In the genomic region with DNA sequence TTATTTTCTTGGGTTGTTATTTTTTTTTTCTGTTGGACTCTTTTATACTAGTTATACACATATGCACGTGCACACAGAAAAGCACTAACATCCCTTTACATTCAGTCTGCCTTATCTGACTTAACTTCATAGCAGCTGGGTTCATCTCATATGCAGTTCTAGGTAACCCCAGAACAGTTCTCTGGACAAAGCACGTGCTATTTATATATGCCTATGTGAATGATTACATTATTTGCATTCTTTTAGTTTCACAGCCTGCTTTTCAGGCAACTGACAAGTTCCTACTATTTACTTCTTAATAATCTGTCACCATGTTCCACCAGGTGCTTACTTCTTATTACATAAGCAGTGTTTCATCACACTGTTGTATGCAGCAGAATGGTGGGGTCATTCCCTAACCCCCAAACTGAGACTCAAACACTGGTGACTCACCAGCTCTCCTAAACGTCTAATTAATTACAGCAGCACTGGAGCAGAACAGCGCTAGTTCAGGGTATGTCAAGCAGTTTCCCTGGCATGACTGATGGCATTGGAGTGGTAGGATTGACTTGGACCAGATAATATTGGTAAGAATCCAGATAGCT, we compare ENCODE assay signal across 28 cellular contexts.
DNase-seq lines count a peak whose midpoint lies in the region; ATAC-seq, FAIRE-seq and TF ChIP-seq lines count a peak whose summit lies in the region.
"Had no signal": no experiment of that assay in that cellular context is flagged by ENCODE, and none has a peak within 500 bp of the region (broad histone marks: within the 10 kb centered on the region; RNA-seq: fewer than 3 reads in every experiment).

No MANE protein-coding gene starts in this region.

- no peak for ATAC-seq in GM18502 (IDR thresholded peaks at IDR 0.05; ENCODE audit: poor library complexity, unreplicated experiment)
- ATAC-seq: activated CD4-positive, CD25-positive, alpha-beta regulatory T cell treated with anti-CD3 and anti-CD28 coated beads, Interleukin-2, amount 50 U/mL, for 24 hours; activated T-helper 17 cell treated with anti-CD3 and anti-CD28 coated beads, Interleukin-2, amount 50 U/mL, for 72 hours; mucosa of descending colon; natural killer cell treated with Interleukin-12 subunit alpha and Interleukin-12 subunit beta and Interleukin-15 and Interleukin-18, amount 100 ng/mL, for 72 hours had no signal

- POLR2A ChIA-PET in HEK293 (lab: Yijun Ruan, JAX): no interaction called here

- H3K4me1 ChIP-seq in HEK293 (ENCODE audit: control insufficient read depth, insufficient read depth, low read length): no peaks in the 10 kb centered on the region
- H3K4me1 ChIP-seq: tibial nerve had no signal

- H3K27ac Mint-ChIP-seq in immature natural killer cell: no peak overlapping the region
- H3K27ac Mint-ChIP-seq: activated CD4-positive, alpha-beta memory T cell treated with anti-CD3 and anti-CD28 coated beads, Interleukin-2, amount 10 ng/mL, durations not matched to agents 7 days and 5 days; activated naive CD4-positive, alpha-beta T cell treated with anti-CD3 and anti-CD28 coated beads, Interleukin-2, amount 50 U/mL, for 24 hours; activated T-helper 17 cell treated with anti-CD3 and anti-CD28 coated beads, Interleukin-2, amount 50 U/mL, for 72 hours; natural killer cell treated with Interleukin-12 subunit alpha and Interleukin-12 subunit beta and Interleukin-15 and Interleukin-18, amount 100 ng/mL, for 72 hours had no signal

- CTCF ChIA-PET in HEK293 (lab: Yijun Ruan, JAX): interaction anchor here (0.9 to 1.3 kb wide), 2 partner anchors 11 to 179 kb away, joined by 3 to 4 read pairs; no protein-coding TSS in a partner anchor

- no peaks in the 10 kb centered on the region for H3K4me1 Mint-ChIP-seq in immature natural killer cell
- H3K4me1 Mint-ChIP-seq: activated CD4-positive, alpha-beta memory T cell treated with anti-CD3 and anti-CD28 coated beads, Interleukin-2, amount 10 ng/mL, durations not matched to agents 7 days and 5 days; activated naive CD4-positive, alpha-beta T cell treated with anti-CD3 and anti-CD28 coated beads, Interleukin-2, amount 50 U/mL, for 24 hours; activated T-helper 17 cell treated with anti-CD3 and anti-CD28 coated beads, Interleukin-2, amount 50 U/mL, for 72 hours had no signal

- H3K9me3 ChIP-seq in HEK293 (ENCODE audit: control insufficient read depth, insufficient read depth, low read depth, low read length): no peaks in the 10 kb centered on the region
- H3K9me3 ChIP-seq: mucosa of descending colon, tibial nerve had no signal

- H3K27me3 Mint-ChIP-seq in immature natural killer cell (ENCODE audit: low read depth in 3 of 3): peaks cover 0 to 3% (median 2%) of the 10 kb centered on the region in 3 donors

- H3K4me3 ChIP-seq in HEK293 (ENCODE audit: low read depth, low read length): no peak overlapping the region
- H3K4me3 ChIP-seq in kidney epithelial cell (ENCODE audit: low read depth, low read length): no peak overlapping the region
- H3K4me3 ChIP-seq: BLaER1, mucosa of descending colon, tibial nerve had no signal

- TF ChIP-seq CTCF in HEK293 (tag by site-specific recombination; IDR thresholded peaks at IDR 0.05) (no peak), kidney epithelial cell (IDR thresholded peaks at IDR 0.05; ENCODE audit: insufficient read depth, low read length, poor library complexity, severe bottlenecking) (no peak)

- DNase-seq in DMS79 treated with DMSO at 0.1 percent for 48 hours (lab: John Stamatoyannopoulos, UW): peak; percentile 41
- DNase-seq in astrocyte of the hippocampus (ENCODE audit: low read depth, low spot score): peak; percentile 24
- peak; percentile 55 for DNase-seq in kidney epithelial cell (ENCODE audit: low read depth)
- no peak for DNase-seq in immature natural killer cell
- DNase-seq in stimulated activated CD4-positive, alpha-beta T cell treated with anti-CD3 and anti-CD28 coated beads, Interleukin-2, amount 100 ng/mL, for 24 hours: no peak
- DNase-seq in frontal cortex (ENCODE audit: low spot score in 2 of 2): no peak
- DNase-seq: activated CD4-positive, alpha-beta memory T cell treated with anti-CD3 and anti-CD28 coated beads, Interleukin-2, amount 10 ng/mL, durations not matched to agents 7 days and 5 days; activated CD8-positive, alpha-beta memory T cell treated with anti-CD3 and anti-CD28 coated beads, Interleukin-2, amount 50 U/mL, for 48 hours; aorta; COR-L47; dermis blood vessel endothelial cell; DMS53; GF-D8; H7; mucosa of descending colon; NCI-H2081; NCI-H226; T-helper 1 cell had no signal

- no peaks in the 10 kb centered on the region for H3K9me3 Mint-ChIP-seq in immature natural killer cell
- H3K9me3 Mint-ChIP-seq: activated CD4-positive, alpha-beta memory T cell treated with anti-CD3 and anti-CD28 coated beads, Interleukin-2, amount 10 ng/mL, durations not matched to agents 7 days and 5 days; activated naive CD4-positive, alpha-beta T cell treated with anti-CD3 and anti-CD28 coated beads, Interleukin-2, amount 50 U/mL, for 24 hours; activated T-helper 17 cell treated with anti-CD3 and anti-CD28 coated beads, Interleukin-2, amount 50 U/mL, for 72 hours; natural killer cell treated with Interleukin-12 subunit alpha and Interleukin-12 subunit beta and Interleukin-15 and Interleukin-18, amount 100 ng/mL, for 72 hours had no signal

- no peak overlapping the region for H3K27ac ChIP-seq in HEK293 (ENCODE audit: extremely low read depth, low read depth, low read length)
- H3K27ac ChIP-seq: BLaER1, tibial nerve had no signal

- H3K36me3 ChIP-seq in HEK293 (ENCODE audit: control insufficient read depth in 2 of 2, insufficient read depth in 1 of 2, low read length in 2 of 2) (no peaks in the 10 kb centered on the region), kidney epithelial cell (ENCODE audit: control insufficient read depth, insufficient read depth, low read length) (no peaks in the 10 kb centered on the region)
- H3K36me3 ChIP-seq: BLaER1, tibial nerve had no signal

- no peaks in the 10 kb centered on the region for H3K27me3 ChIP-seq in kidney epithelial cell (ENCODE audit: control insufficient read depth, insufficient read depth, low read length)
- H3K27me3 ChIP-seq: BLaER1, tibial nerve had no signal

- H3K36me3 Mint-ChIP-seq in immature natural killer cell: no peaks in the 10 kb centered on the region
- H3K36me3 Mint-ChIP-seq: activated naive CD4-positive, alpha-beta T cell treated with anti-CD3 and anti-CD28 coated beads, Interleukin-2, amount 50 U/mL, for 24 hours; natural killer cell treated with Interleukin-12 subunit alpha and Interleukin-12 subunit beta and Interleukin-15 and Interleukin-18, amount 100 ng/mL, for 72 hours had no signal

- H3K4me3 Mint-ChIP-seq in immature natural killer cell: no peak overlapping the region
- H3K4me3 Mint-ChIP-seq: activated CD4-positive, alpha-beta memory T cell treated with anti-CD3 and anti-CD28 coated beads, Interleukin-2, amount 10 ng/mL, durations not matched to agents 7 days and 5 days; activated naive CD4-positive, alpha-beta T cell treated with anti-CD3 and anti-CD28 coated beads, Interleukin-2, amount 50 U/mL, for 24 hours; activated T-helper 17 cell treated with anti-CD3 and anti-CD28 coated beads, Interleukin-2, amount 50 U/mL, for 72 hours; natural killer cell treated with Interleukin-12 subunit alpha and Interleukin-12 subunit beta and Interleukin-15 and Interleukin-18, amount 100 ng/mL, for 72 hours had no signal

- no peak for FAIRE-seq in frontal cortex (lab: Jason Lieb, UNC)
- FAIRE-seq: endometrium, GM18507 had no signal

TF ChIP-seq in HEK293, 187 proteins besides CTCF, POLR2A, EP300 and RAD21 (continues in another document):
- TF ChIP-seq, protein P1, sequence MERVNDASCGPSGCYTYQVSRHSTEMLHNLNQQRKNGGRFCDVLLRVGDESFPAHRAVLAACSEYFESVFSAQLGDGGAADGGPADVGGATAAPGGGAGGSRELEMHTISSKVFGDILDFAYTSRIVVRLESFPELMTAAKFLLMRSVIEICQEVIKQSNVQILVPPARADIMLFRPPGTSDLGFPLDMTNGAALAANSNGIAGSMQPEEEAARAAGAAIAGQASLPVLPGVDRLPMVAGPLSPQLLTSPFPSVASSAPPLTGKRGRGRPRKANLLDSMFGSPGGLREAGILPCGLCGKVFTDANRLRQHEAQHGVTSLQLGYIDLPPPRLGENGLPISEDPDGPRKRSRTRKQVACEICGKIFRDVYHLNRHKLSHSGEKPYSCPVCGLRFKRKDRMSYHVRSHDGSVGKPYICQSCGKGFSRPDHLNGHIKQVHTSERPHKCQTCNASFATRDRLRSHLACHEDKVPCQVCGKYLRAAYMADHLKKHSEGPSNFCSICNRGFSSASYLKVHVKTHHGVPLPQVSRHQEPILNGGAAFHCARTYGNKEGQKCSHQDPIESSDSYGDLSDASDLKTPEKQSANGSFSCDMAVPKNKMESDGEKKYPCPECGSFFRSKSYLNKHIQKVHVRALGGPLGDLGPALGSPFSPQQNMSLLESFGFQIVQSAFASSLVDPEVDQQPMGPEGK (tag by site-specific recombination; IDR thresholded peaks at IDR 0.05): no peak
- TF ChIP-seq, protein P2, sequence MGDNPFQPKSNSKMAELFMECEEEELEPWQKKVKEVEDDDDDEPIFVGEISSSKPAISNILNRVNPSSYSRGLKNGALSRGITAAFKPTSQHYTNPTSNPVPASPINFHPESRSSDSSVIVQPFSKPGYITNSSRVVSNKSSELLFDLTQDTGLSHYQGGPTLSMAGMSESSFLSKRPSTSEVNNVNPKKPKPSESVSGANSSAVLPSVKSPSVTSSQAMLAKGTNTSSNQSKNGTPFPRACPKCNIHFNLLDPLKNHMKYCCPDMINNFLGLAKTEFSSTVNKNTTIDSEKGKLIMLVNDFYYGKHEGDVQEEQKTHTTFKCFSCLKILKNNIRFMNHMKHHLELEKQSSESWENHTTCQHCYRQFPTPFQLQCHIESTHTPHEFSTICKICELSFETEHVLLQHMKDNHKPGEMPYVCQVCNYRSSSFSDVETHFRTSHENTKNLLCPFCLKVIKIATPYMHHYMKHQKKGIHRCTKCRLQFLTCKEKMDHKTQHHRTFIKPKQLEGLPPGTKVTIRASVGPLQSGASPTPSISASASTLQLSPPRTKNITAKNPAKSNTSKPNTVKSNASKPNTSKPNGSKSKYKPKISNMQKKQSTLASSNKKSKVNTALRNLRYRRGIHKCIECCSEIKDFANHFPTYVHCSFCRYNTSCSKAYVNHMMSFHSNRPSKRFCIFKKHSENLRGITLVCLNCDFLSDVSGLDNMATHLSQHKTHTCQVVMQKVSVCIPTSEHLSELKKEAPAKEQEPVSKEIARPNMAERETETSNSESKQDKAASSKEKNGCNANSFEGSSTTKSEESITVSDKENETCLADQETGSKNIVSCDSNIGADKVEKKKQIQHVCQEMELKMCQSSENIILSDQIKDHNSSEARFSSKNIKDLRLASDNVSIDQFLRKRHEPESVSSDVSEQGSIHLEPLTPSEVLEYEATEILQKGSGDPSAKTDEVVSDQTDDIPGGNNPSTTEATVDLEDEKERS (tag by site-specific recombination; IDR thresholded peaks at IDR 0.05): no peak
- TF ChIP-seq ZNF274 (IDR thresholded peaks at IDR 0.05; ENCODE audit: low read length) (no peak), ZNF274 (tag by site-specific recombination; IDR thresholded peaks at IDR 0.05; ENCODE audit: borderline replicate concordance) (no peak), OVOL3 (tag by site-specific recombination; IDR thresholded peaks at IDR 0.05) (no peak), ZSCAN30 (tag by site-specific recombination; IDR thresholded peaks at IDR 0.05) (no peak), SETDB1 (IDR thresholded peaks at IDR 0.05; ENCODE audit: insufficient read length, low read length) (no peak)

Comparison
In these comparisons a context has a peak if more than half of its experiments do, and no peak if none do; other contexts are left out.
1. DNase-seq: peak in DMS79 treated with DMSO at 0.1 percent for 48 hours (single experiment), astrocyte of the hippocampus (single experiment) and kidney epithelial cell (single experiment); none in immature natural killer cell (0 of 3), stimulated activated CD4-positive, alpha-beta T cell treated with anti-CD3 and anti-CD28 coated beads, Interleukin-2, amount 100 ng/mL, for 24 hours (0 of 2) and frontal cortex (0 of 2).